ENCODE assay signal across 1 cellular context in genomic region chr10:73263948-73264347, GRCh38.
TF ChIP-seq lines count a peak whose summit lies in the region.

No MANE protein-coding gene starts in this region.

TF ChIP-seq in K562, 482 proteins besides CTCF, POLR2A, EP300 and RAD21 (continued from another document and continues in another):
- TF ChIP-seq PRDM10 (IDR thresholded peaks at IDR 0.05; ENCODE audit: partially characterized antibody): peak; percentile 13
- peak; percentile 27; the same call in 1 of the 2 replicates for TF ChIP-seq ZNF592 (IDR thresholded peaks at IDR 0.05)
- TF ChIP-seq FOXA1 (IDR thresholded peaks at IDR 0.05; ENCODE audit: borderline replicate concordance): no peak
- no peak for TF ChIP-seq ARID3B (CRISPR knock-in tag; IDR thresholded peaks at IDR 0.05; ENCODE audit: borderline replicate concordance)
- no peak for TF ChIP-seq ESRRB (CRISPR knock-in tag; IDR thresholded peaks at IDR 0.05; ENCODE audit: borderline replicate concordance)
- no peak for TF ChIP-seq HMGXB4 (CRISPR knock-in tag; IDR thresholded peaks at IDR 0.05)
- TF ChIP-seq ARID1B (IDR thresholded peaks at IDR 0.05): 0 out of 2 replicates have a peak, but pooled peaks have one; percentile 9
- no peak for TF ChIP-seq NCOA1 (IDR thresholded peaks at IDR 0.05; ENCODE audit: low read depth)
- no peak; a peak in 1 of 4 replicates for TF ChIP-seq MAZ (CRISPR knock-in tag; conservative IDR thresholded peaks at IDR 0.05 in 1 of 2, IDR thresholded peaks at IDR 0.05 in 1 of 2)
- no peak for TF ChIP-seq SFPQ (IDR thresholded peaks at IDR 0.05; ENCODE audit: low read depth, low read length)
- TF ChIP-seq ARNT (IDR thresholded peaks at IDR 0.05): 0 out of 4 replicates have a peak, but pooled peaks of 1 of the 2 experiments have one; percentile 47
- no peak for TF ChIP-seq ASH1L (IDR thresholded peaks at IDR 0.05; ENCODE audit: borderline replicate concordance, low read depth, partially characterized antibody)
- no peak for TF ChIP-seq TAF7 (tag; IDR thresholded peaks at IDR 0.05)
- TF ChIP-seq RB1 (IDR thresholded peaks at IDR 0.05; ENCODE audit: low read depth): no peak
- TF ChIP-seq SMAD3 (CRISPR knock-in tag; conservative IDR thresholded peaks at IDR 0.05): no peak
- no peak for TF ChIP-seq ATF2 (CRISPR knock-in tag; IDR thresholded peaks at IDR 0.05)
- TF ChIP-seq MYC (IDR thresholded peaks at IDR 0.05; ENCODE audit: low read depth, low read length): no peak
- TF ChIP-seq MYC (CRISPR knock-in tag; IDR thresholded peaks at IDR 0.05; ENCODE audit: borderline replicate concordance, low read depth): no peak
- no peak for TF ChIP-seq ATF7 (IDR thresholded peaks at IDR 0.05)
- no peak for TF ChIP-seq CUX1 (CRISPR knock-in tag; IDR thresholded peaks at IDR 0.05)
- TF ChIP-seq BACH1 (tag; IDR thresholded peaks at IDR 0.05): no peak
- TF ChIP-seq ZBTB7A (IDR thresholded peaks at IDR 0.05; ENCODE audit: borderline replicate concordance, control insufficient read depth, low read depth, low read length): no peak
- 0 out of 2 replicates have a peak, but pooled peaks have one; percentile 30 for TF ChIP-seq ZNF212 (CRISPR knock-in tag; IDR thresholded peaks at IDR 0.05)
- TF ChIP-seq ZC3H11A (IDR thresholded peaks at IDR 0.05; ENCODE audit: low read depth, low read length): no peak
- TF ChIP-seq ZNF431 (CRISPR knock-in tag; IDR thresholded peaks at IDR 0.05): no peak
- TF ChIP-seq ARID3A (IDR thresholded peaks at IDR 0.05; ENCODE audit: borderline replicate concordance, low read depth, low read length): peak; percentile 72; the same call in 1 of the 2 replicates
- TF ChIP-seq ZNF239 (CRISPR knock-in tag; IDR thresholded peaks at IDR 0.05): no peak
- TF ChIP-seq YY1 (IDR thresholded peaks at IDR 0.05; ENCODE audit: borderline replicate concordance in 1 of 3, control insufficient read depth in 1 of 3, extremely low read depth in 1 of 3, insufficient read depth in 3 of 3, insufficient read length in 1 of 3, insufficient replicate concordance in 2 of 3, low read depth in 1 of 3, low read length in 2 of 3): no peak
- no peak for TF ChIP-seq CTBP1 (IDR thresholded peaks at IDR 0.05; ENCODE audit: borderline replicate concordance)
